ENCODE assay signal across 2 cellular contexts in the genomic region with DNA sequence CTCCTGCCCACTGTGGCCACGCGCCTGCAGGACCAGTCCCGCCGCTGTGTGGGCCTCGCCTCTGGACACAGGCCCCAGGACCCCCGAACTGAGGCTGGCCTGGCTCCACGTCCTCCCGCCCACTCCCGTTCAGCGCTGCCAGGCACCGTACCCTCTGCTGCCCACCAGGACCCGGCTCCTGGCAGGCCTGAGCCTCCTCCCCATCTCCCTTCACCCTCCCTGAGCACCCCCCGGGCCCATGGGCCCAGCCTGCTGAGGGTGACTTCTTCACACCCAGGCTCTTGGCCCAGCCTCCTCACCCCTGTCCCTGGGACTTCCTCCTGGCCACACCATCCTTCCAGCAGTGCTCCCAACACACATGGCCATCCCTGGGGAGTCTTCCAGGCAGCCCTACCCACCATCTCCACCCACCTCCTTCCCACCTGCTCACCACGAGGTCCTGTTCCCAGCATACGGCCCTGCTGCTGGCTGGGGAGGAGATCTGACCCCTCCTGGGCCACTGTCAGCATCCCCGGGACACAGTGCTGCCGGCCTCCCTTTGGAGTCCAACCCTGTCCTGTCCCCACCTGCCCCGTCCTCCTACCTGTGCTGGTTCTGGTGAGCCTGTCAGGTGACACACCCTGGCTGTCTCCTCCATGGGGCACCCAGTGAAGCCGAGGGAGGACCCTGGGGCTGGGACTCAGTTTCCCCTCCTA.
TF ChIP-seq lines count a peak whose summit lies in the region.

No MANE protein-coding gene starts in this region.

TF ChIP-seq in K562, 482 proteins besides CTCF, POLR2A, EP300 and RAD21 (continued from another document):
- no peak for TF ChIP-seq XRCC5 (IDR thresholded peaks at IDR 0.05; ENCODE audit: low read depth, low read length)
- peak; percentile 87 for TF ChIP-seq ZNF263 (CRISPR knock-in tag; IDR thresholded peaks at IDR 0.05; ENCODE audit: borderline replicate concordance)
- TF ChIP-seq ARID1B (IDR thresholded peaks at IDR 0.05) = no peak
- no peak for TF ChIP-seq SMAD4 (CRISPR knock-in tag; conservative IDR thresholded peaks at IDR 0.05)
- TF ChIP-seq, protein P1, sequence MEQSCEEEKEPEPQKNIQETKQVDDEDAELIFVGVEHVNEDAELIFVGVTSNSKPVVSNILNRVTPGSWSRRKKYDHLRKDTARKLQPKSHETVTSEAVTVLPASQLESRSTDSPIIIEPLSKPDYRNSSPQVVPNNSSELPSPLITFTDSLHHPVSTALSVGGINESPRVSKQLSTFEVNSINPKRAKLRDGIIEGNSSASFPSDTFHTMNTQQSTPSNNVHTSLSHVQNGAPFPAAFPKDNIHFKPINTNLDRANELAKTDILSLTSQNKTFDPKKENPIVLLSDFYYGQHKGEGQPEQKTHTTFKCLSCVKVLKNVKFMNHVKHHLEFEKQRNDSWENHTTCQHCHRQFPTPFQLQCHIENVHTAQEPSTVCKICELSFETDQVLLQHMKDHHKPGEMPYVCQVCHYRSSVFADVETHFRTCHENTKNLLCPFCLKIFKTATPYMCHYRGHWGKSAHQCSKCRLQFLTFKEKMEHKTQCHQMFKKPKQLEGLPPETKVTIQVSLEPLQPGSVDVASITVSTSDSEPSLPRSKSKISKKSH (CRISPR knock-in tag; IDR thresholded peaks at IDR 0.05) = no peak
- TF ChIP-seq, protein P2, sequence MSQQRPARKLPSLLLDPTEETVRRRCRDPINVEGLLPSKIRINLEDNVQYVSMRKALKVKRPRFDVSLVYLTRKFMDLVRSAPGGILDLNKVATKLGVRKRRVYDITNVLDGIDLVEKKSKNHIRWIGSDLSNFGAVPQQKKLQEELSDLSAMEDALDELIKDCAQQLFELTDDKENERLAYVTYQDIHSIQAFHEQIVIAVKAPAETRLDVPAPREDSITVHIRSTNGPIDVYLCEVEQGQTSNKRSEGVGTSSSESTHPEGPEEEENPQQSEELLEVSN (IDR thresholded peaks at IDR 0.05; ENCODE audit: borderline replicate concordance in 1 of 2, extremely low read depth in 1 of 2, insufficient read depth in 1 of 2, insufficient read length in 1 of 2, low read depth in 1 of 2, low read length in 1 of 2, poor library complexity in 1 of 2, severe bottlenecking in 1 of 2) = peak in 1 of 2 experiments; percentile 19
- no peak for TF ChIP-seq FOXA1 (IDR thresholded peaks at IDR 0.05; ENCODE audit: borderline replicate concordance)
- no peak for TF ChIP-seq RBM22 (IDR thresholded peaks at IDR 0.05; ENCODE audit: low read depth, low read length, poor library complexity, severe bottlenecking)
- no peak for TF ChIP-seq SIRT6 (IDR thresholded peaks at IDR 0.05; ENCODE audit: low read depth, low read length)
- TF ChIP-seq, protein P3, sequence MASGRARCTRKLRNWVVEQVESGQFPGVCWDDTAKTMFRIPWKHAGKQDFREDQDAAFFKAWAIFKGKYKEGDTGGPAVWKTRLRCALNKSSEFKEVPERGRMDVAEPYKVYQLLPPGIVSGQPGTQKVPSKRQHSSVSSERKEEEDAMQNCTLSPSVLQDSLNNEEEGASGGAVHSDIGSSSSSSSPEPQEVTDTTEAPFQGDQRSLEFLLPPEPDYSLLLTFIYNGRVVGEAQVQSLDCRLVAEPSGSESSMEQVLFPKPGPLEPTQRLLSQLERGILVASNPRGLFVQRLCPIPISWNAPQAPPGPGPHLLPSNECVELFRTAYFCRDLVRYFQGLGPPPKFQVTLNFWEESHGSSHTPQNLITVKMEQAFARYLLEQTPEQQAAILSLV (tag; IDR thresholded peaks at IDR 0.05) = no peak
- TF ChIP-seq, protein P4, sequence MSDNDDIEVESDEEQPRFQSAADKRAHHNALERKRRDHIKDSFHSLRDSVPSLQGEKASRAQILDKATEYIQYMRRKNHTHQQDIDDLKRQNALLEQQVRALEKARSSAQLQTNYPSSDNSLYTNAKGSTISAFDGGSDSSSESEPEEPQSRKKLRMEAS (CRISPR knock-in tag; IDR thresholded peaks at IDR 0.05) = 0 out of 2 replicates have a peak, but pooled peaks have one; percentile 35
- no peak for TF ChIP-seq PTRF (tag; IDR thresholded peaks at IDR 0.05)
- TF ChIP-seq MTA1 (IDR thresholded peaks at IDR 0.05; ENCODE audit: borderline replicate concordance) = no peak
- TF ChIP-seq GABPA (tag; conservative IDR thresholded peaks at IDR 0.05; ENCODE audit: low read depth) = no peak
- no peak for TF ChIP-seq ZNF551 (CRISPR knock-in tag; IDR thresholded peaks at IDR 0.05)

TF ChIP-seq in GM12891, 5 proteins besides CTCF, POLR2A, EP300 and RAD21 (continued from another document):
- no peak for TF ChIP-seq POU2F2 (IDR thresholded peaks at IDR 0.05; ENCODE audit: low read depth, low read length)
- no peak for TF ChIP-seq POLR2AphosphoS5 (IDR thresholded peaks at IDR 0.05; ENCODE audit: low read depth, low read length)
- TF ChIP-seq SPI1 (IDR thresholded peaks at IDR 0.05; ENCODE audit: low read depth, low read length) = no peak
